ENCODE assay signal across 17 cellular contexts in genomic region chr17:21268596-21269188, GRCh38. TPM values are rescaled to one million over a fixed set of nuclear protein-coding genes. Genes with fewer than 3 reads are reported as not detected.
A peak's percentile ranks its signal among the peaks of the same experiment; 100 is the strongest.
DNase-seq lines count a peak whose midpoint lies in the region; ATAC-seq, FAIRE-seq and TF ChIP-seq lines count a peak whose summit lies in the region.
"Had no signal": no experiment of that assay in that cellular context is flagged by ENCODE, and none has a peak within 500 bp of the region (broad histone marks: within the 10 kb centered on the region; RNA-seq: fewer than 3 reads in every experiment).

No MANE protein-coding gene starts in this region.

- no peak overlapping the region for H2BK5ac ChIP-seq in H1 (ENCODE audit: low read depth, low read length)

- H3K79me1 ChIP-seq in H1 (ENCODE audit: low read depth, low read length): no peaks in the 10 kb centered on the region; the same call in 1 of the 2 replicates

- H3K9ac ChIP-seq in H1 (replicated peaks in 1 of 4; ENCODE audit: extremely low read depth in 1 of 4, low read depth in 3 of 4, low read length in 3 of 4): no peak overlapping the region

- H3K27me3 ChIP-seq in H1 (replicated peaks in 1 of 4; ENCODE audit: control insufficient read depth in 3 of 4, extremely low read depth in 1 of 4, insufficient read depth in 3 of 4, low read length in 3 of 4): no peaks in the 10 kb centered on the region
- H3K27me3 ChIP-seq: esophagus muscularis mucosa, uterus had no signal

- TF ChIP-seq CTCF in RWPE1 (conservative IDR thresholded peaks at IDR 0.05; ENCODE audit: low read depth) (no peak), H1 (IDR thresholded peaks at IDR 0.05; ENCODE audit: control extremely low read depth in 1 of 3, insufficient read depth in 1 of 3, low read depth in 1 of 3, low read length in 3 of 3) (no peak)

- H2BK120ac ChIP-seq in H1 (replicated peaks; ENCODE audit: low read depth, low read length): no peak overlapping the region

- no peak for FAIRE-seq in H1 (lab: Jason Lieb, UNC)

- H3K4me3 ChIP-seq in H1 (ENCODE audit: extremely low read depth in 1 of 4, insufficient read depth in 2 of 4, low read depth in 3 of 4, low read length in 4 of 4): no peak overlapping the region
- H3K4me3 ChIP-seq: esophagus muscularis mucosa, uterus had no signal

- H2AK5ac ChIP-seq in H1 (ENCODE audit: low read depth, low read length): no peak overlapping the region

- no peak for TF ChIP-seq EP300 in H1 (IDR thresholded peaks at IDR 0.05; ENCODE audit: borderline replicate concordance in 1 of 2, low read depth in 2 of 2, low read length in 2 of 2)

- H3K36me3 Mint-ChIP-seq in activated T-cell treated with anti-CD3 and anti-CD28 coated beads, Interleukin-2, amount 50 U/mL, for 24 hours (ENCODE audit: low read depth): no peaks in the 10 kb centered on the region
- H3K36me3 Mint-ChIP-seq in stimulated activated memory B cell treated with anti-CD40 and anti-IgM and Interleukin-4, amounts not matched to agents 10 μg/mL and 1 μg/mL and 100 μg/mL, for 72 hours: no peaks in the 10 kb centered on the region

- H3K27ac Mint-ChIP-seq in activated T-cell treated with anti-CD3 and anti-CD28 coated beads, Interleukin-2, amount 50 U/mL, for 24 hours: peak overlapping the region; percentile 73
- peak overlapping the region; percentile 81 for H3K27ac Mint-ChIP-seq in stimulated activated memory B cell treated with anti-CD40 and anti-IgM and Interleukin-4, amounts not matched to agents 10 μg/mL and 1 μg/mL and 100 μg/mL, for 72 hours

- no peaks in the 10 kb centered on the region for H3K79me2 ChIP-seq in H1 (ENCODE audit: control insufficient read depth in 1 of 2, insufficient read depth in 2 of 2, low read length in 2 of 2)

- no peak overlapping the region for H3K4me3 Mint-ChIP-seq in activated T-cell treated with anti-CD3 and anti-CD28 coated beads, Interleukin-2, amount 50 U/mL, for 24 hours
- no peak overlapping the region for H3K4me3 Mint-ChIP-seq in stimulated activated memory B cell treated with anti-CD40 and anti-IgM and Interleukin-4, amounts not matched to agents 10 μg/mL and 1 μg/mL and 100 μg/mL, for 72 hours

- no peaks in the 10 kb centered on the region for H3K9me3 Mint-ChIP-seq in activated T-cell treated with anti-CD3 and anti-CD28 coated beads, Interleukin-2, amount 50 U/mL, for 24 hours
- H3K9me3 Mint-ChIP-seq in stimulated activated memory B cell treated with anti-CD40 and anti-IgM and Interleukin-4, amounts not matched to agents 10 μg/mL and 1 μg/mL and 100 μg/mL, for 72 hours: no peaks in the 10 kb centered on the region

- H4K20me1 ChIP-seq in H1 (replicated peaks in 1 of 2; ENCODE audit: control insufficient read depth in 1 of 2, insufficient read depth in 2 of 2, low read length in 2 of 2): no peaks in the 10 kb centered on the region

- no peak overlapping the region for H3K4me2 ChIP-seq in H1 (ENCODE audit: insufficient read depth in 1 of 2, low read depth in 2 of 2, low read length in 2 of 2)

- no peaks in the 10 kb centered on the region for H3K23me2 ChIP-seq in H1 (ENCODE audit: low read depth, low read length)

- POLR2A ChIA-PET in RWPE1 (lab: Yijun Ruan, JAX; ENCODE audit: low non-redundant PET): no interaction called here
- POLR2A ChIA-PET in H1 (lab: Charles Lee; ENCODE audit: partially characterized antibody): no interaction called here

- H3K4me1 ChIP-seq in H1 (replicated peaks in 1 of 4; ENCODE audit: control insufficient read depth in 3 of 4, insufficient read depth in 4 of 4, low read length in 3 of 4): no peaks in the 10 kb centered on the region
- H3K4me1 ChIP-seq: esophagus muscularis mucosa, uterus had no signal

- peak overlapping the region; percentile 49 for H3K27ac ChIP-seq in RWPE1
- H3K27ac ChIP-seq in H1 (ENCODE audit: low read depth, low read length): no peak overlapping the region
- H3K27ac ChIP-seq: esophagus muscularis mucosa, HL-60, uterus had no signal

- H3K9me3 ChIP-seq in H1 (ENCODE audit: insufficient read depth in 2 of 2, low read depth in 1 of 2, low read length in 1 of 2): no peaks in the 10 kb centered on the region
- H3K9me3 ChIP-seq: esophagus muscularis mucosa, uterus had no signal

- 0 out of 2 replicates have a peak overlapping the region, but pooled peaks have one; percentile 75 for H2BK12ac ChIP-seq in H1 (ENCODE audit: low read depth, low read length)

- no peak for TF ChIP-seq POLR2A in H1 (IDR thresholded peaks at IDR 0.05; ENCODE audit: control extremely low read depth in 1 of 2, low read depth in 2 of 2, low read length in 2 of 2)

- no peak for DNase-seq in activated T-cell treated with anti-CD3 and anti-CD28 coated beads, Interleukin-2, amount 50 U/mL, for 24 hours
- DNase-seq in activated T-cell treated with anti-CD3 and anti-CD28 coated beads, Interleukin-2, amount 50 U/mL, for 48 hours: no peak
- DNase-seq in RWPE1 (ENCODE audit: low spot score) (no peak), H1 (ENCODE audit: low read depth in 1 of 2, low spot score in 2 of 2) (no peak), 8988T (no peak), LoVo (ENCODE audit: low spot score) (no peak), globus pallidus (ENCODE audit: low spot score) (no peak)
- DNase-seq: activated CD4-positive, alpha-beta T cell treated with anti-CD3 and anti-CD28 coated beads for 48 hours; activated gamma-delta T cell treated with Interleukin-2 at 50 U/mL for 16 hours; glutamatergic neuron; KG1; mesendoderm; NCI-H2171 treated with DMSO at 0.1 percent for 48 hours; uterus had no signal

- no peak overlapping the region for H4K5ac ChIP-seq in H1 (ENCODE audit: insufficient read length, low read depth, low read length)

- H3K18ac ChIP-seq in H1 (ENCODE audit: extremely low read depth, low read length): no peak overlapping the region; the same call in 1 of the 2 replicates

- no peak overlapping the region for H4K91ac ChIP-seq in H1 (replicated peaks; ENCODE audit: insufficient read length, low read length)

- no peak overlapping the region for H3K14ac ChIP-seq in H1 (ENCODE audit: insufficient read length)

- no peak overlapping the region for H2BK15ac ChIP-seq in H1 (ENCODE audit: low read length)

- H3K4ac ChIP-seq in H1 (replicated peaks; ENCODE audit: insufficient read length, low read depth, low read length): no peak overlapping the region

- CTCF ChIA-PET in RWPE1 (lab: Yijun Ruan, JAX) (interaction anchor here (0.6 kb wide), 1 partner anchor 149 kb away, joined by 3 read pairs; no protein-coding TSS in a partner anchor), H1 (lab: Charles Lee; ENCODE audit: partially characterized antibody) (interaction anchor here (0.9 kb wide), 1 partner anchor 99 kb away, joined by 3 read pairs; no protein-coding TSS in a partner anchor)

- H2BK20ac ChIP-seq in H1 (ENCODE audit: low read length): no peak overlapping the region

- H3K4me1 Mint-ChIP-seq in activated T-cell treated with anti-CD3 and anti-CD28 coated beads, Interleukin-2, amount 50 U/mL, for 24 hours (ENCODE audit: low read depth): peaks cover 16% of the 10 kb centered on the region
- peaks cover 26% of the 10 kb centered on the region for H3K4me1 Mint-ChIP-seq in stimulated activated memory B cell treated with anti-CD40 and anti-IgM and Interleukin-4, amounts not matched to agents 10 μg/mL and 1 μg/mL and 100 μg/mL, for 72 hours

- no peaks in the 10 kb centered on the region for H3K36me3 ChIP-seq in H1 (ENCODE audit: control insufficient read depth in 2 of 4, insufficient read depth in 4 of 4, low read length in 3 of 4)
- H3K36me3 ChIP-seq: esophagus muscularis mucosa, uterus had no signal

- H3K23ac ChIP-seq in H1 (ENCODE audit: insufficient read length): no peak overlapping the region

- no peak overlapping the region for H4K8ac ChIP-seq in H1 (ENCODE audit: extremely low read depth, insufficient read depth, low read length)

- ATAC-seq in stimulated activated memory B cell treated with anti-CD40 and anti-IgM and Interleukin-4, amounts not matched to agents 10 μg/mL and 1 μg/mL and 100 μg/mL, for 72 hours: no peak

- 84% methylated on average over 6 of the region's 7 CpGs; no CpG with 5 or more reads in 1 of the 2 experiments for WGBS in H1 (ENCODE audit: extremely low coverage in 1 of 2, insufficient coverage in 1 of 2, insufficient read length in 1 of 2, insufficient replicate concordance in 2 of 2, low coverage in 1 of 2, low lambda C conversion rate in 2 of 2, missing lambda C conversion rate in 1 of 2), 2 experiments

- no peak overlapping the region for H2AFZ ChIP-seq in H1 (ENCODE audit: low read length)

- no peak overlapping the region for H3K56ac ChIP-seq in H1 (replicated peaks; ENCODE audit: insufficient read length, low read depth, low read length)

- H3K27me3 Mint-ChIP-seq in activated T-cell treated with anti-CD3 and anti-CD28 coated beads, Interleukin-2, amount 50 U/mL, for 24 hours: no peaks in the 10 kb centered on the region
- H3K27me3 Mint-ChIP-seq in stimulated activated memory B cell treated with anti-CD40 and anti-IgM and Interleukin-4, amounts not matched to agents 10 μg/mL and 1 μg/mL and 100 μg/mL, for 72 hours: no peaks in the 10 kb centered on the region

- no peak for TF ChIP-seq RAD21 in H1 (IDR thresholded peaks at IDR 0.05 in 1 of 2, conservative IDR thresholded peaks at IDR 0.05 in 1 of 2; ENCODE audit: low read depth in 2 of 2, low read length in 2 of 2)

RNA-seq across cellular contexts. Expression of gene NATD1, which starts 15.5 kb away (rescaled TPM):
- total RNA-seq in H1 (2021; fragmentation: NEBNext Ultra II Directional; extraction: Animal tissue kit (Norgen Biotek cat#: 25700)): 7.5 and 8.4 TPM in 2 replicates
- 5.4 and 8.8 TPM in 2 replicates for polyA plus RNA-seq in H1 (2011; rRNA removed)
- polyA plus RNA-seq in H1 (2011; cell fraction: cytosol; rRNA removed): 6.3 TPM
- 7.7 TPM for polyA plus RNA-seq in H1 (2011; cell fraction: nucleus; rRNA removed)
- 5.8 to 7.2 TPM (median 5.9 TPM) in 4 replicates for polyA plus RNA-seq in H1 (2012, experiment 1 of 2)
- 5.1 TPM for polyA plus RNA-seq in H1 (2012, experiment 2 of 2)
- 4.8 TPM for polyA plus RNA-seq in H1 (2013, experiment 1 of 2)
- polyA plus RNA-seq in H1 (2013, experiment 2 of 2): 4.8 TPM
- 4.7 and 6.3 TPM in 2 replicates for polyA minus RNA-seq in H1 (2011; rRNA and poly(A)+ RNA removed)
- polyA minus RNA-seq in H1 (2011; cell fraction: cytosol; rRNA and poly(A)+ RNA removed): 5.9 TPM
- 5.7 TPM for polyA minus RNA-seq in H1 (2011; cell fraction: nucleus; rRNA and poly(A)+ RNA removed)

RNA-seq across cellular contexts. Expression of gene MAP2K3, which starts 15.8 kb away (rescaled TPM):
- 32.4 and 33.5 TPM in 2 replicates for total RNA-seq in H1 (2021; fragmentation: NEBNext Ultra II Directional; extraction: Animal tissue kit (Norgen Biotek cat#: 25700))
- 16.9 and 24.3 TPM in 2 replicates for polyA plus RNA-seq in H1 (2011; rRNA removed)
- 15.7 TPM for polyA plus RNA-seq in H1 (2011; cell fraction: cytosol; rRNA removed)
- polyA plus RNA-seq in H1 (2011; cell fraction: nucleus; rRNA removed): 17.8 TPM
- 17.6 to 31.6 TPM (median 28.7 TPM) in 4 replicates for polyA plus RNA-seq in H1 (2012, experiment 1 of 2)
- polyA plus RNA-seq in H1 (2012, experiment 2 of 2): 29.4 TPM
- 19.3 TPM for polyA plus RNA-seq in H1 (2013, experiment 1 of 2)
- polyA plus RNA-seq in H1 (2013, experiment 2 of 2): 20.9 TPM
- polyA minus RNA-seq in H1 (2011; rRNA and poly(A)+ RNA removed): 8.4 and 10.1 TPM in 2 replicates
- polyA minus RNA-seq in H1 (2011; cell fraction: cytosol; rRNA and poly(A)+ RNA removed): 8.6 TPM
- 13.8 TPM for polyA minus RNA-seq in H1 (2011; cell fraction: nucleus; rRNA and poly(A)+ RNA removed)

RNA-seq across cellular contexts. Expression of gene TMEM11, which starts 54.7 kb away (rescaled TPM):
- 33.3 and 34.2 TPM in 2 replicates for total RNA-seq in H1 (2021; fragmentation: NEBNext Ultra II Directional; extraction: Animal tissue kit (Norgen Biotek cat#: 25700))
- polyA plus RNA-seq in H1 (2011; rRNA removed): 90.4 and 133 TPM in 2 replicates
- polyA plus RNA-seq in H1 (2011; cell fraction: cytosol; rRNA removed): 66.8 TPM
- 70.3 TPM for polyA plus RNA-seq in H1 (2011; cell fraction: nucleus; rRNA removed)
- polyA plus RNA-seq in H1 (2012, experiment 1 of 2): 23.0 to 40.0 TPM (median 34.0 TPM) in 4 replicates
- 35.1 TPM for polyA plus RNA-seq in H1 (2012, experiment 2 of 2)
- 29.5 TPM for polyA plus RNA-seq in H1 (2013, experiment 1 of 2)
- polyA plus RNA-seq in H1 (2013, experiment 2 of 2): 29.8 TPM
- polyA minus RNA-seq in H1 (2011; rRNA and poly(A)+ RNA removed): 35.5 and 44.9 TPM in 2 replicates
- polyA minus RNA-seq in H1 (2011; cell fraction: cytosol; rRNA and poly(A)+ RNA removed): 27.9 TPM
- 38.5 TPM for polyA minus RNA-seq in H1 (2011; cell fraction: nucleus; rRNA and poly(A)+ RNA removed)
